ENCODE assay signal across 24 cellular contexts in the genomic region with DNA sequence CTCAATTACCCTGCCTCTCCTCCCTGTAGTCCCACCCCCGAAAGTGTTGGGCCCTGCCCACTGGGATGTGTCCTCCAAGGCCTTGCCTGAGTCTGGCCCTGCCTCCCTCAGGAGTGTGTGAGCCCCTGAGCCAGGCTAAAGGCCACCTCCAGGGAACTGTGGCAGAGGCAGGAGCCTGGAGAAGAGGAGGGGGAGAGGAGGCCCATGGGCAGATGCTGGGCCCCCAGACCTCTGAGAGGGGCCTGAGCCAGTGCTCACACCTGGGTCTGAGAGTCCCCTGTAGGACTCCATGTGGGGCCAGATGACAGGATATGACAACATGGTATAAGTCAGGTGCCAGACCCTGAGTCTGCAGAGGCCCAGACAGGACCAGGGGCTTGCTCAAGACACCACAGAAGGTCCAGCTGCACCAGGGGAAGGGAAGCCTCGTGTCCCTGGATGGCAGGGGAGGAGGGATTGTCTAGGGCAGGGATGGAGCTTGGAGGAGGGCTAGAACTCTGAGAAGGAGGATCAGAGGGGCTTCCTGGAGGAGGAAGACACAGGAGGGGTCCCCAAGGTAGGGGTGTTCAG.
DNase-seq lines count a peak whose midpoint lies in the region; ATAC-seq and TF ChIP-seq lines count a peak whose summit lies in the region.
"Had no signal": no experiment of that assay in that cellular context is flagged by ENCODE, and none has a peak within 500 bp of the region (broad histone marks: within the 10 kb centered on the region; RNA-seq: fewer than 3 reads in every experiment).

No MANE protein-coding gene starts in this region.

- no peaks in the 10 kb centered on the region for H3K27me3 ChIP-seq in GM23338 (ENCODE audit: insufficient read depth)
- H3K27me3 ChIP-seq: dorsolateral prefrontal cortex, tibial nerve had no signal

- H3K79me2 ChIP-seq in GM23338 (replicated peaks; ENCODE audit: insufficient read depth), result no peaks in the 10 kb centered on the region

- peaks cover 35% of the 10 kb centered on the region for H3K4me1 Mint-ChIP-seq in GM23338
- H3K4me1 Mint-ChIP-seq: CD4-positive, alpha-beta memory T cell had no signal

- H3K4me1 ChIP-seq in GM23338 (ENCODE audit: insufficient read depth), result no peaks in the 10 kb centered on the region
- H3K4me1 ChIP-seq: SJCRH30, tibial nerve had no signal

- H3K4me3 Mint-ChIP-seq in GM23338, result no peak overlapping the region
- H3K4me3 Mint-ChIP-seq: CD4-positive, alpha-beta memory T cell; stimulated activated memory B cell treated with anti-CD40 and anti-IgM and Interleukin-4, amounts not matched to agents 10 μg/mL and 1 μg/mL and 100 μg/mL, for 72 hours had no signal

- H3F3A ChIP-seq in GM23338 (replicated peaks; ENCODE audit: low read depth), result no peaks in the 10 kb centered on the region

- H3K36me3 Mint-ChIP-seq in GM23338 (ENCODE audit: low read depth), result no peaks in the 10 kb centered on the region; the same call in 2 of the 3 replicates
- H3K36me3 Mint-ChIP-seq: CD4-positive, alpha-beta memory T cell; stimulated activated memory B cell treated with anti-CD40 and anti-IgM and Interleukin-4, amounts not matched to agents 10 μg/mL and 1 μg/mL and 100 μg/mL, for 72 hours had no signal

- H3K36me3 ChIP-seq in GM23338 (ENCODE audit: insufficient read depth), result no peaks in the 10 kb centered on the region
- H3K36me3 ChIP-seq: SJCRH30, tibial nerve had no signal

- H4K20me1 ChIP-seq in GM23338 (replicated peaks; ENCODE audit: insufficient read depth), result no peaks in the 10 kb centered on the region

- H3K4me3 ChIP-seq in GM23338, result no peak overlapping the region
- H3K4me3 ChIP-seq: dorsolateral prefrontal cortex, SJCRH30, tibial nerve had no signal

- H3K4me2 ChIP-seq in GM23338, result no peak overlapping the region
- H3K4me2 ChIP-seq: KMS-11 had no signal

- peaks cover 24% of the 10 kb centered on the region for H3K27me3 Mint-ChIP-seq in GM23338 (ENCODE audit: insufficient read depth, low read depth, poor library complexity)

- H2AFZ ChIP-seq in GM23338, result no peak overlapping the region

- TF ChIP-seq CTCF in GM23338 (conservative IDR thresholded peaks at IDR 0.05; ENCODE audit: low read depth in 2 of 2), result no peak

- DNase-seq in GM23338 (ENCODE audit: low spot score) (peak; percentile 38), NCI-H69 (lab: John Stamatoyannopoulos, UW) (peak; percentile 10), ecto neural progenitor cell (ENCODE audit: low spot score) (peak; percentile 44), posterior vena cava (ENCODE audit: low spot score) (peak; percentile 73), NCI-H345 treated with DMSO at 0.1 percent for 48 hours (lab: John Stamatoyannopoulos, UW; ENCODE audit: unreplicated experiment) (no peak), NCI-H2107 (lab: John Stamatoyannopoulos, UW) (no peak), AG08396 (ENCODE audit: low spot score) (no peak)
- DNase-seq: activated CD4-positive, alpha-beta T cell treated with anti-CD3 and anti-CD28 coated beads for 4 hours; activated CD8-positive, alpha-beta memory T cell treated with anti-CD3 and anti-CD28 coated beads, Interleukin-2, amount 50 U/mL, for 48 hours; activated gamma-delta T cell; CD4-positive, alpha-beta memory T cell; DMS153; erythroblast; foreskin melanocyte; hypothalamus; NCI-H1048; NCI-H526 treated with DMSO at 0.1 percent for 48 hours; PC-3; SJCRH30 had no signal

- no peak overlapping the region for H3K27ac Mint-ChIP-seq in GM23338
- H3K27ac Mint-ChIP-seq: CD4-positive, alpha-beta memory T cell; stimulated activated memory B cell treated with anti-CD40 and anti-IgM and Interleukin-4, amounts not matched to agents 10 μg/mL and 1 μg/mL and 100 μg/mL, for 72 hours had no signal

- ATAC-seq in GM23338 (peak; percentile 82), HG03457 (IDR thresholded peaks at IDR 0.05; ENCODE audit: unreplicated experiment) (no peak)
- ATAC-seq: PC-3; stimulated activated memory B cell treated with anti-CD40 and anti-IgM and Interleukin-4, amounts not matched to agents 10 μg/mL and 1 μg/mL and 100 μg/mL, for 72 hours had no signal

- H3K9me2 ChIP-seq in GM23338 (ENCODE audit: insufficient read depth), result no peaks in the 10 kb centered on the region

- intact Hi-C loops in posterior vena cava (cut with DNase I), result no loop called here

- H3K9me3 Mint-ChIP-seq in GM23338, result no peaks in the 10 kb centered on the region; the same call in 1 of the 3 replicates
- H3K9me3 Mint-ChIP-seq: CD4-positive, alpha-beta memory T cell; stimulated activated memory B cell treated with anti-CD40 and anti-IgM and Interleukin-4, amounts not matched to agents 10 μg/mL and 1 μg/mL and 100 μg/mL, for 72 hours had no signal

- H3K27ac ChIP-seq in GM23338 (ENCODE audit: low read depth), result no peak overlapping the region
- H3K27ac ChIP-seq: dorsolateral prefrontal cortex, KMS-11, SJCRH30, tibial nerve had no signal

TF ChIP-seq in GM23338, 12 proteins besides CTCF, POLR2A, EP300 and RAD21:
- TF ChIP-seq ZNF114 (CRISPR knock-in tag; IDR thresholded peaks at IDR 0.05) (no peak), EZH2 (IDR thresholded peaks at IDR 0.05; ENCODE audit: low read depth, unreplicated experiment) (no peak), EZH2phosphoT487 (IDR thresholded peaks at IDR 0.05; ENCODE audit: unreplicated experiment) (no peak), POLR2AphosphoS5 (IDR thresholded peaks at IDR 0.05; ENCODE audit: low read depth) (no peak), STAT1 (IDR thresholded peaks at IDR 0.05; ENCODE audit: unreplicated experiment) (no peak), NANOG (IDR thresholded peaks at IDR 0.05; ENCODE audit: borderline replicate concordance) (no peak)
- TF ChIP-seq, protein P1, sequence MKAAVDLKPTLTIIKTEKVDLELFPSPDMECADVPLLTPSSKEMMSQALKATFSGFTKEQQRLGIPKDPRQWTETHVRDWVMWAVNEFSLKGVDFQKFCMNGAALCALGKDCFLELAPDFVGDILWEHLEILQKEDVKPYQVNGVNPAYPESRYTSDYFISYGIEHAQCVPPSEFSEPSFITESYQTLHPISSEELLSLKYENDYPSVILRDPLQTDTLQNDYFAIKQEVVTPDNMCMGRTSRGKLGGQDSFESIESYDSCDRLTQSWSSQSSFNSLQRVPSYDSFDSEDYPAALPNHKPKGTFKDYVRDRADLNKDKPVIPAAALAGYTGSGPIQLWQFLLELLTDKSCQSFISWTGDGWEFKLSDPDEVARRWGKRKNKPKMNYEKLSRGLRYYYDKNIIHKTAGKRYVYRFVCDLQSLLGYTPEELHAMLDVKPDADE (IDR thresholded peaks at IDR 0.05), result no peak

Comparison
In these comparisons a context has a peak if more than half of its experiments do, and no peak if none do; other contexts are left out.
1. DNase-seq: peak in GM23338 (single experiment), NCI-H69 (single experiment), ecto neural progenitor cell (single experiment) and posterior vena cava (single experiment); none in NCI-H345 treated with DMSO at 0.1 percent for 48 hours (single experiment), NCI-H2107 (single experiment) and AG08396 (single experiment).